ENCODE assay signal across 8 cellular contexts in the genomic region with DNA sequence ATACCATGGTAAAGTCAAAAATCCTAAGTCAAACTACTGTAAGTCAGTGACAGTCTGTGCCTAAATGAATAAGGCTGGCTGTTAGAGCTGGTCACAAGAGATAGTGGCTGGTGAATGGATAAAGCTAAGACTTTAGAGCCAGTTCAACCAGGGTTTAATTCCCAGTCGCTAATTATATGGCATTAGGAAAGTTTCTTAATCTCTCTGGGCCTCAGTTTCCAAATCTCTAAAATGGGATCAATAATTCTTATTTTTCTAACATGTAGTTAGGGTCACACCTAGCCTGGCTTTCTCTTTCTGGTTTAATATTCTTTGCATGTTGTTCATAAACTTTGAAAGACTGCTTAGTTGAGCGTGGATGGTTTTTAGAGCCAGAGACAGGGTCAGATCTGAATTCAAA.
"Had no signal": no experiment of that assay in that cellular context is flagged by ENCODE, and none has a peak within 500 bp of the region (broad histone marks: within the 10 kb centered on the region; RNA-seq: fewer than 3 reads in every experiment).

No MANE protein-coding gene starts in this region.

- DNase-seq: GDM1, GF-D8 had no signal

- FAIRE-seq: G401.6, GM12891, GM12892, GM18507, GM19239 had no signal

- H3K4me3 ChIP-seq: GM12878 had no signal

- ATAC-seq: GM12878 had no signal
